1 cellular context compared by ENCODE assay signal in the genomic region with DNA sequence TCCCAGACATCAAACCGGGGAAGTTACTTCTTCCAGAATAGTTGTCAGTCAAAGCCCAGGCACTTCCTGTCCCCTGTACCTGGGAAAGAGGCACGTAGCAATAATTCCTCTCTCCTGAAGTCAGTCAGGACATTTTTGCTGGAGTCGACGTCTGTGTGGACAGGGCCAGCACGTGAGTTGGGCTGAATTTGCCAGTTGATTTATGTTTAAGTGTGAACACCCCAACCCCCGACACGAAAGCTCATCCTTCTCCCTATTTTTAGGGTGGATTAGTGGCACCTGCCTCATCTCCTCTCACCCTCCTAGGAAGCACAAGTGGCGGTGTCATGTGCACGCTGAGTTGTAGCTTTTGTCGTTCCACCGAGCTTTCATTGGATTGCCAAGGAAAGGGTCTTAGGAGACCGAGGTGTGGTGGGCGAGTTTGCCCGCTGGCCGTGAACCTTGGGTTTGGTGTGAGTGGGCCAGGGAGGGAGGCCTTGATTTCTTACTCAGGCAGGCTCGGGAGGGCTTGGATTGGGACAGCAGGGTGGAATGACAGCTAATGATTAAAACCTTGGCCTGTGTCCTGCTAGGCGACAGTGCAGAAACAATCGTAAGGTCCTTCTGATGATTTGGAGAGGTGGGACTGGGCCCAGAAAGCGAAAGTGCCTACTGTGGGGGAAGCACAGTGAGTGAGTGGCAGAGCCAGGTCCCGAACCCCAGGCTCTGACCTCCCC.
TF ChIP-seq lines count a peak whose summit lies in the region.

No MANE protein-coding gene starts in this region.

TF ChIP-seq in WTC11, 78 proteins besides CTCF, POLR2A, EP300 and RAD21 (continued from another document):
- TF ChIP-seq ZNF138 (CRISPR knock-in tag; conservative IDR thresholded peaks at IDR 0.05): no peak
- no peak for TF ChIP-seq GTF2I (CRISPR knock-in tag; conservative IDR thresholded peaks at IDR 0.05)
- no peak for TF ChIP-seq SMAD3 (CRISPR knock-in tag; IDR thresholded peaks at IDR 0.05; ENCODE audit: borderline replicate concordance)
